ENCODE assay signal across 1 cellular context in genomic region chr14:91078095-91078737, GRCh38.
TF ChIP-seq lines count a peak whose summit lies in the region.

No MANE protein-coding gene starts in this region.

TF ChIP-seq in GM12878, 131 proteins besides CTCF, POLR2A, EP300 and RAD21 (continued from another document and continues in another):
- TF ChIP-seq ZNF687 (IDR thresholded peaks at IDR 0.05) (peak; percentile 47; the same call in 1 of the 2 replicates), BACH1 (IDR thresholded peaks at IDR 0.05; ENCODE audit: borderline replicate concordance) (no peak), ZBTB40 (IDR thresholded peaks at IDR 0.05; ENCODE audit: borderline replicate concordance) (no peak), ZBTB4 (CRISPR knock-in tag; IDR thresholded peaks at IDR 0.05) (no peak), SMAD5 (IDR thresholded peaks at IDR 0.05; ENCODE audit: low read depth) (no peak), SIN3A (IDR thresholded peaks at IDR 0.05; ENCODE audit: low read depth, low read length) (no peak), PAX5 (IDR thresholded peaks at IDR 0.05; ENCODE audit: borderline replicate concordance, low read depth, low read length) (peak; percentile 66; the same call in 1 of the 2 replicates), YBX1 (IDR thresholded peaks at IDR 0.05) (no peak), SRF (IDR thresholded peaks at IDR 0.05; ENCODE audit: low read depth in 2 of 2, low read length in 2 of 2) (no peak), NFIC (IDR thresholded peaks at IDR 0.05; ENCODE audit: low read depth, low read length) (peak; percentile 91), ZBTB33 (IDR thresholded peaks at IDR 0.05) (no peak), BHLHE40 (IDR thresholded peaks at IDR 0.05; ENCODE audit: borderline replicate concordance in 1 of 2, low read depth in 2 of 2, low read length in 1 of 2) (peak; percentile 86 to 88), EGR1 (IDR thresholded peaks at IDR 0.05; ENCODE audit: borderline replicate concordance in 1 of 2, low read depth in 2 of 2, low read length in 2 of 2) (no peak), NBN (IDR thresholded peaks at IDR 0.05) (no peak), WRNIP1 (IDR thresholded peaks at IDR 0.05; ENCODE audit: borderline replicate concordance, low read depth, low read length) (no peak), IRF5 (IDR thresholded peaks at IDR 0.05; ENCODE audit: borderline replicate concordance) (no peak), TARDBP (IDR thresholded peaks at IDR 0.05; ENCODE audit: borderline replicate concordance) (no peak), TBL1XR1 (IDR thresholded peaks at IDR 0.05; ENCODE audit: low read depth, low read length) (peak; percentile 80), RELB (IDR thresholded peaks at IDR 0.05; ENCODE audit: low read depth) (peak; percentile 62), STAT1 (conservative IDR thresholded peaks at IDR 0.05) (no peak), MLLT1 (IDR thresholded peaks at IDR 0.05) (peak; percentile 42; the same call in 1 of the 2 replicates), REST (IDR thresholded peaks at IDR 0.05; ENCODE audit: low read depth, low read length) (no peak), KLF5 (IDR thresholded peaks at IDR 0.05; ENCODE audit: partially characterized antibody) (no peak), SMARCA5 (IDR thresholded peaks at IDR 0.05) (no peak), NFYA (IDR thresholded peaks at IDR 0.05; ENCODE audit: borderline replicate concordance, low read depth, low read length) (no peak), RUNX3 (IDR thresholded peaks at IDR 0.05; ENCODE audit: low read length) (peak; percentile 98), ESRRA (IDR thresholded peaks at IDR 0.05; ENCODE audit: low read length) (no peak), ATF3 (IDR thresholded peaks at IDR 0.05; ENCODE audit: borderline replicate concordance, extremely low read depth, low read depth, low read length) (no peak), CBX3 (IDR thresholded peaks at IDR 0.05; ENCODE audit: borderline replicate concordance, low read depth) (no peak), SUPT20H (IDR thresholded peaks at IDR 0.05; ENCODE audit: borderline replicate concordance, control insufficient read depth, low read depth, low read length) (no peak), CHD4 (IDR thresholded peaks at IDR 0.05) (no peak), IRF3 (IDR thresholded peaks at IDR 0.05) (no peak)
